12 cellular contexts compared by ENCODE assay signal in genomic region chr20:34058831-34059230, GRCh38.
DNase-seq lines count a peak whose midpoint lies in the region; ATAC-seq and TF ChIP-seq lines count a peak whose summit lies in the region.
"Had no signal": no experiment of that assay in that cellular context is flagged by ENCODE, and none has a peak within 500 bp of the region (broad histone marks: within the 10 kb centered on the region; RNA-seq: fewer than 3 reads in every experiment).

No MANE protein-coding gene starts in this region.

- no peak overlapping the region for H3K4me3 ChIP-seq in choroid plexus epithelial cell (ENCODE audit: low read depth, low read length)
- H3K4me3 ChIP-seq: uterus had no signal

- peak overlapping the region; percentile 4 for H3K27ac Mint-ChIP-seq in activated naive CD4-positive, alpha-beta T cell treated with anti-CD3 and anti-CD28 coated beads, Interleukin-2, amount 50 U/mL, for 24 hours
- H3K27ac Mint-ChIP-seq in stimulated activated naive B cell treated with anti-CD40 and anti-IgM and Interleukin-4, amounts not matched to agents 10 μg/mL and 1 μg/mL and 100 μg/mL, for 72 hours, result peak overlapping the region; percentile 56
- H3K27ac Mint-ChIP-seq: activated naive CD4-positive, alpha-beta T cell treated with anti-CD3 and anti-CD28 coated beads, Interleukin-2, amount 10 ng/mL, durations not matched to agents 7 days and 5 days had no signal

- in situ Hi-C loops in GM13977 (cut with MboI; ENCODE audit: low pct_unique_long_range_greater_than_20kb, low sequenced_read_pairs, unreplicated experiment), result no loop called here

- H3K9me3 Mint-ChIP-seq in activated naive CD4-positive, alpha-beta T cell treated with anti-CD3 and anti-CD28 coated beads, Interleukin-2, amount 50 U/mL, for 24 hours, result no peaks in the 10 kb centered on the region
- no peaks in the 10 kb centered on the region for H3K9me3 Mint-ChIP-seq in stimulated activated naive B cell treated with anti-CD40 and anti-IgM and Interleukin-4, amounts not matched to agents 10 μg/mL and 1 μg/mL and 100 μg/mL, for 72 hours
- H3K9me3 Mint-ChIP-seq: activated naive CD4-positive, alpha-beta T cell treated with anti-CD3 and anti-CD28 coated beads, Interleukin-2, amount 10 ng/mL, durations not matched to agents 7 days and 5 days had no signal

- peaks cover 2% of the 10 kb centered on the region for H3K36me3 Mint-ChIP-seq in activated naive CD4-positive, alpha-beta T cell treated with anti-CD3 and anti-CD28 coated beads, Interleukin-2, amount 50 U/mL, for 24 hours
- H3K36me3 Mint-ChIP-seq in stimulated activated naive B cell treated with anti-CD40 and anti-IgM and Interleukin-4, amounts not matched to agents 10 μg/mL and 1 μg/mL and 100 μg/mL, for 72 hours, result peaks cover 7 to 18% of the 10 kb centered on the region in 2 donors

- no peak overlapping the region for H3K4me3 Mint-ChIP-seq in activated naive CD4-positive, alpha-beta T cell treated with anti-CD3 and anti-CD28 coated beads, Interleukin-2, amount 50 U/mL, for 24 hours
- no peak overlapping the region for H3K4me3 Mint-ChIP-seq in stimulated activated naive B cell treated with anti-CD40 and anti-IgM and Interleukin-4, amounts not matched to agents 10 μg/mL and 1 μg/mL and 100 μg/mL, for 72 hours
- H3K4me3 Mint-ChIP-seq: activated naive CD4-positive, alpha-beta T cell treated with anti-CD3 and anti-CD28 coated beads, Interleukin-2, amount 10 ng/mL, durations not matched to agents 7 days and 5 days had no signal

- ATAC-seq in stimulated activated naive B cell treated with anti-CD40 and anti-IgM and Interleukin-4, amounts not matched to agents 10 μg/mL and 1 μg/mL and 100 μg/mL, for 72 hours (replicated peaks), result peak; percentile 68 to 69
- no peak for ATAC-seq in GM21737 (IDR thresholded peaks at IDR 0.05; ENCODE audit: unreplicated experiment)

- DNase-seq in activated naive CD4-positive, alpha-beta T cell treated with anti-CD3 and anti-CD28 coated beads, Interleukin-2, amount 50 U/mL, for 16 hours, result no peak
- DNase-seq in NCI-H1417 treated with DMSO at 0.1 percent for 48 hours (lab: John Stamatoyannopoulos, UW) (peak; percentile 16), choroid plexus epithelial cell (ENCODE audit: low read depth) (peak; percentile 40), GM13977 (ENCODE audit: low spot score) (no peak)
- DNase-seq in stimulated activated naive B cell treated with anti-CD40 and anti-IgM and Interleukin-4, amounts not matched to agents 10 μg/mL and 1 μg/mL and 100 μg/mL, for 72 hours, result no peak
- DNase-seq in effector CD4-positive, alpha-beta T cell, result no peak
- DNase-seq: activated naive CD4-positive, alpha-beta T cell treated with anti-CD3 and anti-CD28 coated beads, Interleukin-2, amount 10 ng/mL, durations not matched to agents 7 days and 5 days; Caco-2; H7; uterus had no signal

- H3K27me3 Mint-ChIP-seq in activated naive CD4-positive, alpha-beta T cell treated with anti-CD3 and anti-CD28 coated beads, Interleukin-2, amount 50 U/mL, for 24 hours, result no peaks in the 10 kb centered on the region
- H3K27me3 Mint-ChIP-seq in stimulated activated naive B cell treated with anti-CD40 and anti-IgM and Interleukin-4, amounts not matched to agents 10 μg/mL and 1 μg/mL and 100 μg/mL, for 72 hours, result no peaks in the 10 kb centered on the region
- H3K27me3 Mint-ChIP-seq: activated naive CD4-positive, alpha-beta T cell treated with anti-CD3 and anti-CD28 coated beads, Interleukin-2, amount 10 ng/mL, durations not matched to agents 7 days and 5 days had no signal

- peaks cover 91% of the 10 kb centered on the region for H3K4me1 Mint-ChIP-seq in activated naive CD4-positive, alpha-beta T cell treated with anti-CD3 and anti-CD28 coated beads, Interleukin-2, amount 50 U/mL, for 24 hours
- H3K4me1 Mint-ChIP-seq in stimulated activated naive B cell treated with anti-CD40 and anti-IgM and Interleukin-4, amounts not matched to agents 10 μg/mL and 1 μg/mL and 100 μg/mL, for 72 hours, result peaks cover 48 to 73% of the 10 kb centered on the region in 2 donors

- no peak for TF ChIP-seq CTCF in choroid plexus epithelial cell (conservative IDR thresholded peaks at IDR 0.05; ENCODE audit: low read depth, low read length)
- TF ChIP-seq CTCF in GM13977 (IDR thresholded peaks at IDR 0.05; ENCODE audit: extremely low read depth, insufficient read depth, missing control alignments), result no peak

Comparison
In these comparisons a context has a peak if more than half of its experiments do, and no peak if none do; other contexts are left out.
1. DNase-seq: peak in NCI-H1417 treated with DMSO at 0.1 percent for 48 hours (single experiment) and choroid plexus epithelial cell (single experiment); none in activated naive CD4-positive, alpha-beta T cell treated with anti-CD3 and anti-CD28 coated beads, Interleukin-2, amount 50 U/mL, for 16 hours (single experiment), stimulated activated naive B cell treated with anti-CD40 and anti-IgM and Interleukin-4, amounts not matched to agents 10 μg/mL and 1 μg/mL and 100 μg/mL, for 72 hours (single experiment), GM13977 (single experiment) and effector CD4-positive, alpha-beta T cell (single experiment).